In the genomic region with DNA sequence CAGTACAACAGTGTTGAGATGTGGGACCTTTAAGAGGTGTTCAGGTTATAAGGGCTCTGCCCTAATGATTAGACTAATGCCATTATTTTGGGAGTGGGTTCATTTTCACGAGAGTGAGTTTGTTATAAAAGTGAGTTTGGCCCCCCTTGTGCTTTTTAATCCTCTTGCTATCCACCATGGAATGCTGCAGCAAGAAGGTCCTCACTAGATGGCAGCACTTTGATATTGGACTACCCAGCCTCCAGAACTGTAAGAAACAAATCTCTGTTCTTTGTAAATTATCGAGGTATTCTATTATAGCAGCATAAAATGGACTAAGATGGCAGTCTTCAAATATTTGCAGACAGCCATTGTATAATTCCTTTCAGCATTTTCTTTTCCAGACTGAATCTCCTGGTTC, we compare ENCODE assay signal across 10 cellular contexts.
DNase-seq lines count a peak whose midpoint lies in the region; ATAC-seq, FAIRE-seq and TF ChIP-seq lines count a peak whose summit lies in the region.
"Had no signal": no experiment of that assay in that cellular context is flagged by ENCODE, and none has a peak within 500 bp of the region (broad histone marks: within the 10 kb centered on the region; RNA-seq: fewer than 3 reads in every experiment).

No MANE protein-coding gene starts in this region.

- intact Hi-C loops in kidney (cut with DNase I) = no loop called here

- H3K36me3 ChIP-seq in HAP-1 (replicated peaks) = no peaks in the 10 kb centered on the region
- no peaks in the 10 kb centered on the region for H3K36me3 ChIP-seq in kidney (ENCODE audit: control insufficient read depth in 1 of 2, insufficient read depth in 2 of 2, low read length in 2 of 2)

- FAIRE-seq in kidney (lab: Jason Lieb, UNC) = no peak
- FAIRE-seq in GM12891 (lab: Jason Lieb, UNC) = no peak

- no peak for TF ChIP-seq POLR2A in GM12891 (IDR thresholded peaks at IDR 0.05; ENCODE audit: low read depth, low read length)

- ATAC-seq in GM21367 (IDR thresholded peaks at IDR 0.05; ENCODE audit: unreplicated experiment) = no peak

- H3K9me3 ChIP-seq in HAP-1 = no peaks in the 10 kb centered on the region
- H3K9me3 ChIP-seq in kidney (ENCODE audit: control insufficient read depth in 1 of 2, low read length in 2 of 2) = no peaks in the 10 kb centered on the region

- H3K4me3 ChIP-seq in HAP-1 = no peak overlapping the region
- H3K4me3 ChIP-seq in kidney (ENCODE audit: low read length in 2 of 2) = no peak overlapping the region

- in situ Hi-C loops in HAP-1 (cut with MboI; ENCODE audit: low sequenced_read_pairs) = no loop called here
- in situ Hi-C loops in SK-MEL-5 (cut with HindIII; ENCODE audit: low pct_unique_long_range_greater_than_20kb, low sequenced_read_pairs) = no loop called here

- DNase-seq in COR-L47 (lab: John Stamatoyannopoulos, UW) = peak; percentile 19
- peak; percentile 14 to 36 for DNase-seq in HAP-1 (ENCODE audit: low spot score in 2 of 2)
- DNase-seq in SK-MEL-5 (ENCODE audit: low read depth, low spot score) = peak; percentile 52
- DNase-seq in kidney = no peak
- no peak for DNase-seq in DMS114 treated with DMSO at 0.1 percent for 48 hours (lab: John Stamatoyannopoulos, UW; ENCODE audit: unreplicated experiment)
- no peak for DNase-seq in GM12891 (ENCODE audit: insufficient read length, low spot score)
- no peak for DNase-seq in D341Med (ENCODE audit: low spot score)
- DNase-seq: activated CD8-positive, alpha-beta memory T cell treated with anti-CD3 and anti-CD28 coated beads for 24 hours; hippocampal formation had no signal

- H3K4me1 ChIP-seq in HAP-1 = no peaks in the 10 kb centered on the region
- H3K4me1 ChIP-seq in kidney (ENCODE audit: control insufficient read depth in 1 of 2, insufficient read depth in 1 of 2, low read depth in 1 of 2, low read length in 2 of 2) = no peaks in the 10 kb centered on the region

- TF ChIP-seq CTCF in kidney (IDR thresholded peaks at IDR 0.05; ENCODE audit: borderline replicate concordance, extremely low read depth, insufficient read depth) = peak; percentile 29

- no peak overlapping the region for H3K27ac ChIP-seq in kidney (ENCODE audit: low read depth in 2 of 2, low read length in 2 of 2)

- no peak overlapping the region for H3K9ac ChIP-seq in kidney (ENCODE audit: low read length in 2 of 2)

- H3K27me3 ChIP-seq in HAP-1 (ENCODE audit: low read depth) = 0 out of 2 replicates have a peak, but pooled peaks cover 4% of the 10 kb centered on the region

TF ChIP-seq in GM12891, 5 proteins besides CTCF, POLR2A, EP300 and RAD21:
- TF ChIP-seq TAF1 (IDR thresholded peaks at IDR 0.05; ENCODE audit: low read depth, low read length) (no peak), PAX5 (IDR thresholded peaks at IDR 0.05; ENCODE audit: insufficient read depth, low read length, severe bottlenecking) (no peak), POU2F2 (IDR thresholded peaks at IDR 0.05; ENCODE audit: low read depth, low read length) (no peak), POLR2AphosphoS5 (IDR thresholded peaks at IDR 0.05; ENCODE audit: low read depth, low read length) (no peak), SPI1 (IDR thresholded peaks at IDR 0.05; ENCODE audit: low read depth, low read length) (no peak)

Comparison
In these comparisons a context has a peak if more than half of its experiments do, and no peak if none do; other contexts are left out.
1. DNase-seq: peak in COR-L47 (single experiment), HAP-1 (2 of 2) and SK-MEL-5 (single experiment); none in kidney (single experiment), DMS114 treated with DMSO at 0.1 percent for 48 hours (single experiment), GM12891 (single experiment) and D341Med (single experiment).